7 cellular contexts compared by ENCODE assay signal in the genomic region with DNA sequence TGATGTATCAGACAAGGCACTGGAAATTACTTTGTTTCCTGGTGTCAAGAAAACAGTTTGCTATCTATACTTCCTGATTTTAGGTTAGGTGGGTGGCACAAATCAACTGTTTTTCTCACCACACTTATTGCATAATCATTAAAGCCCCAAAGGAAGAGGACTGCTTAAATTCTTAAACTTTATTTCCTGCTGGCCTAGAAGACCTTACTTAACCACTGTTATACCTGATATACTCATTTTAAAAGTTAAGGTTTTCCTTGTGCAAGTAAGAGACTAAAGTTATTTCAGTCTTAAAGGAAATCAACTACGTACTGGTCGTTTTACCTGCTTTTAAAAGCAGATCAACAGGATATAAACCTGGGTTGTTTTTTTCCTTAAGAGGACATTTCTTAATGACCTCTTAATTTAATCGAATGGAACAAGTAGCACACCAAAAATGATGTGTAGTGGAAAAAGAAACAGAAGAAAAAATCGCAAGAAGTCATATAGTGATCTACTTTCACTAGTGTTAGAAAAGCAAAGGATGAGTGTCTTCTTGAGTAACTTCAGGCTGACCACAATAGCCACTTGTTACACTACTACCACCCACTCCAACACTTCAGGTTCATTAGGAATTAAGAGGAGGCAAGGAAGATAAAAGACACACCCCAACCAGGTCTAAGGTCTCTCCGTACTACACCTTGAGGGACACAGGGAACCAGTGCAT. TPM values are rescaled to one million over a fixed set of nuclear protein-coding genes. Genes with fewer than 3 reads are reported as not detected.
DNase-seq lines count a peak whose midpoint lies in the region; ATAC-seq and TF ChIP-seq lines count a peak whose summit lies in the region.

No MANE protein-coding gene starts in this region.

- WGBS in mammary epithelial cell (ENCODE audit: low coverage, missing lambda C conversion rate) = 7% methylated on average over 5 of the region's 5 CpGs

- CTCF ChIA-PET in mammary epithelial cell (lab: Charles Lee; ENCODE audit: low non-redundant PET) = no interaction called here

- no peak for TF ChIP-seq CTCF in GM13976 (IDR thresholded peaks at IDR 0.05; ENCODE audit: borderline replicate concordance, control extremely low read depth, extremely low read depth, insufficient read depth, missing control alignments)
- no peak for TF ChIP-seq CTCF in mammary epithelial cell (conservative IDR thresholded peaks at IDR 0.05 in 1 of 2, IDR thresholded peaks at IDR 0.05 in 1 of 2; ENCODE audit: extremely low read depth in 1 of 2, insufficient read depth in 1 of 2, low read depth in 1 of 2, low read length in 2 of 2)
- no peak for TF ChIP-seq CTCF in left lung (IDR thresholded peaks at IDR 0.05)
- TF ChIP-seq CTCF in thoracic aorta (IDR thresholded peaks at IDR 0.05) = no peak

- dilution Hi-C loops in mammary epithelial cell (cut with HindIII; ENCODE audit: low sequenced_read_pairs) = no loop called here

- H4K20me1 ChIP-seq in mammary epithelial cell (ENCODE audit: insufficient read depth, low read length) = no peaks in the 10 kb centered on the region

- H3K36me3 ChIP-seq in mammary epithelial cell (ENCODE audit: insufficient read depth, low read length) (no peaks in the 10 kb centered on the region), left lung (no peaks in the 10 kb centered on the region), thoracic aorta (no peaks in the 10 kb centered on the region)

- peak overlapping the region; percentile 94 to 99 (median 97) for H3K4me3 ChIP-seq in mammary epithelial cell (replicated peaks in 1 of 3; ENCODE audit: insufficient read depth in 1 of 3, low read depth in 2 of 3, low read length in 3 of 3)
- peak overlapping the region; percentile 96 to 97 for H3K4me3 ChIP-seq in left lung
- peak overlapping the region; percentile 99 for H3K4me3 ChIP-seq in thoracic aorta

- peak overlapping the region; percentile 90 for H3K4me2 ChIP-seq in mammary epithelial cell (ENCODE audit: insufficient read depth, low read depth, low read length)

- BruUV-seq in mammary epithelial cell (replicated peaks; lab: Mats Ljungman, UMichigan) = TSS peak; percentile 32

- peak overlapping the region; percentile 94 for H3K9ac ChIP-seq in mammary epithelial cell (ENCODE audit: insufficient read depth, low read length)

- H3K27me3 ChIP-seq in mammary epithelial cell (ENCODE audit: insufficient read depth, low read length) (no peaks in the 10 kb centered on the region), left lung (no peaks in the 10 kb centered on the region), thoracic aorta (replicated peaks; ENCODE audit: insufficient read depth) (no peaks in the 10 kb centered on the region)

- H3K27ac ChIP-seq in mammary epithelial cell (ENCODE audit: insufficient read depth, low read depth, low read length) (peak overlapping the region; percentile 82), left lung (peak overlapping the region; percentile 87 to 95), thoracic aorta (peak overlapping the region; percentile 73 to 80)

- peaks cover 60% of the 10 kb centered on the region for H3K79me2 ChIP-seq in mammary epithelial cell (ENCODE audit: insufficient read depth, low read length)

- no peaks in the 10 kb centered on the region for H3K9me3 ChIP-seq in mammary epithelial cell (replicated peaks; ENCODE audit: insufficient read depth, low read length)
- no peaks in the 10 kb centered on the region for H3K9me3 ChIP-seq in left lung
- no peaks in the 10 kb centered on the region for H3K9me3 ChIP-seq in thoracic aorta

- peak overlapping the region; percentile 84 for H2AFZ ChIP-seq in mammary epithelial cell (ENCODE audit: low read depth, low read length)

- ATAC-seq in left lung (peak; percentile 71), thoracic aorta (ENCODE audit: insufficient number of reproducible peaks, low FRiP score, low read depth) (peak; percentile 42), GM18861 (IDR thresholded peaks at IDR 0.05; ENCODE audit: unreplicated experiment) (no peak)

- in situ Hi-C loops in GM13976 (cut with MboI; ENCODE audit: low sequenced_read_pairs, unreplicated experiment) = no loop called here
- in situ Hi-C loops in mammary epithelial cell (cut with MboI; ENCODE audit: low sequenced_read_pairs in 2 of 2) = no loop called here

- DNase-seq in GM13976 (ENCODE audit: low spot score) = peak; percentile 49
- DNase-seq in NOMO-1 treated with dmso at 0.1 percent for 144 hours (lab: John Stamatoyannopoulos, UW; ENCODE audit: unreplicated experiment) = peak; percentile 88
- peak; percentile 67 for DNase-seq in mammary epithelial cell
- no peak for DNase-seq in left lung
- DNase-seq in thoracic aorta (ENCODE audit: low spot score) = no peak
- DNase-seq in NCI-H774 (lab: John Stamatoyannopoulos, UW) = no peak

- peaks cover 7% of the 10 kb centered on the region for H3K4me1 ChIP-seq in mammary epithelial cell (ENCODE audit: insufficient read depth, low read length)
- H3K4me1 ChIP-seq in left lung = peaks cover 23 to 55% of the 10 kb centered on the region in 2 donors
- H3K4me1 ChIP-seq in thoracic aorta (ENCODE audit: control insufficient read depth in 1 of 2, low read depth in 2 of 2) = peaks cover 21 to 29% of the 10 kb centered on the region in 2 donors

- intact Hi-C loops in mammary epithelial cell (cut with micrococcal nuclease) (loop anchor here (5.0 to 10.0 kb wide), 3 partner anchors 44 to 1247 kb away; no protein-coding TSS in a partner anchor), left lung (cut with DNase I) (no loop called here)

RNA-seq across cellular contexts. Expression of a gene that starts 1.0 kb away (rescaled TPM):
- total RNA-seq in mammary epithelial cell (100 to 1,000 TPM in 1 of 2 donors, 10 to 100 TPM in 1; 77.2 to 127 TPM), left lung (10 to 100 TPM; 68.0 to 76.8 TPM), thoracic aorta (10 to 100 TPM; 66.3 to 84.0 TPM)
- polyA plus RNA-seq in mammary epithelial cell = 97.7 TPM
- polyA minus RNA-seq in mammary epithelial cell = 188 TPM

Comparison
In these comparisons a context has a peak if more than half of its experiments do, and no peak if none do; other contexts are left out.
1. DNase-seq: peak in GM13976 (single experiment), NOMO-1 treated with dmso at 0.1 percent for 144 hours (single experiment) and mammary epithelial cell (single experiment); none in left lung (0 of 2), thoracic aorta (single experiment) and NCI-H774 (single experiment).
2. Peak in every context shown above with its lines, with median percentiles within 50 percentile points of each other: H3K27ac ChIP-seq and H3K4me3 ChIP-seq.